In genomic region chr11:9740202-9740881, GRCh38 we compare ENCODE assay signal across 17 cellular contexts.
DNase-seq lines count a peak whose midpoint lies in the region; ATAC-seq and TF ChIP-seq lines count a peak whose summit lies in the region.
"Had no signal": no experiment of that assay in that cellular context is flagged by ENCODE, and none has a peak within 500 bp of the region (broad histone marks: within the 10 kb centered on the region; RNA-seq: fewer than 3 reads in every experiment).

No MANE protein-coding gene starts in this region.

- H3K4me1 ChIP-seq in psoas muscle: no peaks in the 10 kb centered on the region
- H3K4me1 ChIP-seq: SJSA1 had no signal

- H3K27me3 ChIP-seq in SU-DHL-6 (ENCODE audit: low read length) (no peaks in the 10 kb centered on the region), psoas muscle (ENCODE audit: insufficient read depth in 3 of 3, low read length in 2 of 3) (no peaks in the 10 kb centered on the region)
- H3K27me3 ChIP-seq: SJSA1 had no signal

- H3K4me3 ChIP-seq in SU-DHL-6 (ENCODE audit: insufficient read depth, low read length, poor library complexity, severe bottlenecking) (no peak overlapping the region), psoas muscle (no peak overlapping the region)
- H3K4me3 ChIP-seq: SJSA1 had no signal

- no peak for ATAC-seq in psoas muscle

- peak overlapping the region; percentile 68 for H3K27ac ChIP-seq in SU-DHL-6 (ENCODE audit: low read depth, low read length)
- H3K27ac ChIP-seq in temporal lobe (ENCODE audit: low read depth, low read length): peak overlapping the region; percentile 22
- no peak overlapping the region for H3K27ac ChIP-seq in psoas muscle
- H3K27ac ChIP-seq: SJSA1 had no signal

- 91 to 92% (median 92%) methylated on average over 12 of the region's 12 CpGs for WGBS in psoas muscle, 3 donors

- no peaks in the 10 kb centered on the region for H3K9me3 Mint-ChIP-seq in HFFc6

- peaks cover 53% of the 10 kb centered on the region for H3K36me3 Mint-ChIP-seq in HFFc6 (ENCODE audit: low read depth)

- intact Hi-C loops in psoas muscle (cut with DNase I): loop anchor here in 1 of 2 donors (10.0 kb wide), 1 partner anchor 206 kb away; no protein-coding TSS in a partner anchor

- CTCF ChIA-PET in HEK293T (lab: Yijun Ruan, JAX): no interaction called here

- H3K27me3 Mint-ChIP-seq in HFFc6 (ENCODE audit: insufficient read depth): no peaks in the 10 kb centered on the region

- peaks cover 19% of the 10 kb centered on the region for H3K4me1 Mint-ChIP-seq in HFFc6 (ENCODE audit: low read depth)

- H3K4me2 ChIP-seq in SU-DHL-6 (ENCODE audit: low read depth, low read length, poor library complexity, severe bottlenecking): no peak overlapping the region

- no peak overlapping the region; the same call in 1 of the 2 replicates for H3K4me3 Mint-ChIP-seq in HFFc6

- H3F3A ChIP-seq in SU-DHL-6 (ENCODE audit: insufficient read depth): peaks cover 89% of the 10 kb centered on the region

- H3K79me2 ChIP-seq in SU-DHL-6 (ENCODE audit: insufficient read depth, low read length): peaks cover 74% of the 10 kb centered on the region

- H3K27ac Mint-ChIP-seq in HFFc6: no peak overlapping the region

- H3K9me2 ChIP-seq in SU-DHL-6 (replicated peaks; ENCODE audit: insufficient read depth, low read length): no peaks in the 10 kb centered on the region

- TF ChIP-seq CTCF in SU-DHL-6 (IDR thresholded peaks at IDR 0.05; ENCODE audit: insufficient read depth, low read length, poor library complexity, severe bottlenecking) (no peak), HFFc6 (IDR thresholded peaks at IDR 0.05) (no peak), psoas muscle (IDR thresholded peaks at IDR 0.05) (no peak)

- DNase-seq in NCI-H2171 treated with DMSO at 0.1 percent for 48 hours (lab: John Stamatoyannopoulos, UW): peak; percentile 4
- DNase-seq in NCI-H2171 (lab: John Stamatoyannopoulos, UW): no peak
- peak; percentile 56 for DNase-seq in kidney tubule cell (ENCODE audit: low spot score)
- no peak for DNase-seq in HFFc6
- DNase-seq in HEK293T (ENCODE audit: extremely low spot score): no peak
- DNase-seq in psoas muscle: no peak
- DNase-seq: activated CD8-positive, alpha-beta memory T cell treated with anti-CD3 and anti-CD28 coated beads for 24 hours; activated effector memory CD4-positive, alpha-beta T cell treated with Interleukin-2 at 50 U/mL for 16 hours; IMR-90; NCI-H1092; NCI-H2227 treated with DMSO at 0.1 percent for 48 hours; right cardiac atrium; stimulated activated CD4-positive, alpha-beta T cell treated with anti-CD3 and anti-CD28 coated beads, Interleukin-4, amount 100 ng/mL, for 4 hours; stimulated activated naive CD4-positive, alpha-beta T cell had no signal

- H3K9me3 ChIP-seq in SU-DHL-6 (ENCODE audit: insufficient read depth, low read length) (no peaks in the 10 kb centered on the region), psoas muscle (peaks cover 11% of the 10 kb centered on the region)
- H3K9me3 ChIP-seq: SJSA1 had no signal

- H4K20me1 ChIP-seq in SU-DHL-6 (ENCODE audit: low read depth, low read length): peaks cover 10% of the 10 kb centered on the region; the same call in 1 of the 2 replicates

- H3K36me3 ChIP-seq in SU-DHL-6 (ENCODE audit: low read length) (peaks cover 75% of the 10 kb centered on the region), psoas muscle (ENCODE audit: insufficient read depth in 1 of 2, low read depth in 1 of 2) (peaks cover 5 to 23% of the 10 kb centered on the region in 2 donors)

- POLR2A ChIA-PET in HEK293T (lab: Yijun Ruan, JAX): no interaction called here

- no peak overlapping the region for H2AFZ ChIP-seq in SU-DHL-6 (ENCODE audit: low read depth, low read length, severe bottlenecking)

- H3K9ac ChIP-seq in SU-DHL-6 (ENCODE audit: low read length): no peak overlapping the region

TF ChIP-seq in HEK293T, 16 proteins besides CTCF, POLR2A, EP300 and RAD21:
- TF ChIP-seq TARDBP (IDR thresholded peaks at IDR 0.05) (no peak), LEF1 (IDR thresholded peaks at IDR 0.05; ENCODE audit: borderline replicate concordance) (no peak), ARNT (IDR thresholded peaks at IDR 0.05) (no peak), FOXM1 (IDR thresholded peaks at IDR 0.05; ENCODE audit: borderline replicate concordance) (no peak), ZNF384 (IDR thresholded peaks at IDR 0.05) (no peak), L3MBTL2 (conservative IDR thresholded peaks at IDR 0.05) (no peak), CTBP1 (IDR thresholded peaks at IDR 0.05; ENCODE audit: borderline replicate concordance) (no peak)

Comparison
In these comparisons a context has a peak if more than half of its experiments do, and no peak if none do; other contexts are left out.
1. DNase-seq: peak in NCI-H2171 treated with DMSO at 0.1 percent for 48 hours (single experiment) and kidney tubule cell (single experiment); none in NCI-H2171 (single experiment), HFFc6 (single experiment), HEK293T (single experiment) and psoas muscle (0 of 2).